7 cellular contexts compared by ENCODE assay signal in genomic region chr3:139332092-139332491, GRCh38.
"Had no signal": no experiment of that assay in that cellular context is flagged by ENCODE, and none has a peak within 500 bp of the region (broad histone marks: within the 10 kb centered on the region; RNA-seq: fewer than 3 reads in every experiment).

No MANE protein-coding gene starts in this region.

- H3K9me3 Mint-ChIP-seq: GM23338, HFFc6, IgD-negative memory B cell had no signal

- H3K36me3 Mint-ChIP-seq: IgD-negative memory B cell had no signal

- H3K4me2 ChIP-seq: GM23338 had no signal

- H3K4me1 ChIP-seq: HAP-1 had no signal

- H3K27ac Mint-ChIP-seq: GM23338, HFFc6, IgD-negative memory B cell had no signal

- ATAC-seq: GM23338, HCT116, HepG2 had no signal

- DNase-seq: HFFc6 had no signal

- H3K4me3 ChIP-seq: GM23338, HAP-1 had no signal

- H3K36me3 ChIP-seq: HAP-1 had no signal

- H3K4me3 Mint-ChIP-seq: GM23338, HFFc6, IgD-negative memory B cell had no signal

- H2AFZ ChIP-seq: GM23338 had no signal

- H3K27ac ChIP-seq: HL-60 had no signal

- H3K9me3 ChIP-seq: HAP-1 had no signal
